In genomic region chr10:79392506-79393176, GRCh38 we compare ENCODE assay signal across 24 cellular contexts. TPM values are rescaled to one million over a fixed set of nuclear protein-coding genes. Genes with fewer than 3 reads are reported as not detected.
DNase-seq lines count a peak whose midpoint lies in the region; ATAC-seq and TF ChIP-seq lines count a peak whose summit lies in the region.
"Had no signal": no experiment of that assay in that cellular context is flagged by ENCODE, and none has a peak within 500 bp of the region (broad histone marks: within the 10 kb centered on the region; RNA-seq: fewer than 3 reads in every experiment).

No MANE protein-coding gene starts in this region.

- H3K27ac ChIP-seq in ascending aorta (no peak overlapping the region), esophagus muscularis mucosa (replicated peaks in 1 of 4) (peak overlapping the region; percentile 48 to 91 (median 64)), stomach (peak overlapping the region in 3 of 5 donors; percentile 24 to 73 (median 42))
- H3K27ac ChIP-seq: foreskin keratinocyte, GM23248, prostate gland, thoracic aorta had no signal

- H3K36me3 ChIP-seq in ascending aorta (peaks cover 32 to 37% of the 10 kb centered on the region in 2 donors), esophagus muscularis mucosa (peaks cover 0 to 51% (median 35%) of the 10 kb centered on the region in 4 donors), stomach (peaks cover 5 to 57% (median 45%) of the 10 kb centered on the region in 4 donors)
- H3K36me3 ChIP-seq: breast epithelium, prostate gland had no signal

- no peak for TF ChIP-seq EP300 in esophagus muscularis mucosa (IDR thresholded peaks at IDR 0.05)
- TF ChIP-seq EP300 in stomach (IDR thresholded peaks at IDR 0.05), result no peak

- WGBS in esophagus muscularis mucosa, result 77% methylated on average over 6 of the region's 6 CpGs
- WGBS in stomach, 5 donors, result 76 to 92% (median 85%) methylated on average over 6 of the region's 6 CpGs

- no peaks in the 10 kb centered on the region for H3K27me3 ChIP-seq in ascending aorta
- no peaks in the 10 kb centered on the region for H3K27me3 ChIP-seq in esophagus muscularis mucosa
- H3K27me3 ChIP-seq in stomach, result no peaks in the 10 kb centered on the region
- H3K27me3 ChIP-seq: breast epithelium had no signal

- H3K9me3 ChIP-seq in ascending aorta (no peaks in the 10 kb centered on the region), esophagus muscularis mucosa (no peaks in the 10 kb centered on the region), stomach (no peaks in the 10 kb centered on the region)
- H3K9me3 ChIP-seq: breast epithelium, prostate gland, thoracic aorta had no signal

- no peak for TF ChIP-seq CTCF in ascending aorta (IDR thresholded peaks at IDR 0.05)
- no peak for TF ChIP-seq CTCF in esophagus muscularis mucosa (IDR thresholded peaks at IDR 0.05)
- no peak for TF ChIP-seq CTCF in stomach (IDR thresholded peaks at IDR 0.05)

- H3K4me1 ChIP-seq in ascending aorta, result peaks cover 2 to 10% of the 10 kb centered on the region in 2 donors
- peaks cover 0 to 73% (median 50%) of the 10 kb centered on the region in 4 donors for H3K4me1 ChIP-seq in esophagus muscularis mucosa
- H3K4me1 ChIP-seq in stomach, result peaks cover 4 to 41% (median 18%) of the 10 kb centered on the region in 4 donors
- H3K4me1 ChIP-seq: breast epithelium, foreskin keratinocyte, prostate gland had no signal

- H3K4me3 ChIP-seq in ascending aorta (no peak overlapping the region), esophagus muscularis mucosa (no peak overlapping the region), stomach (no peak overlapping the region)
- H3K4me3 ChIP-seq: breast epithelium, GM23248, prostate gland, thoracic aorta had no signal

- intact Hi-C loops in ascending aorta (cut with DNase I) (no loop called here), esophagus muscularis mucosa (cut with DNase I) (no loop called here), stomach (cut with DNase I; ENCODE audit: low total_unique reads) (loop anchor here (5.0 kb wide), 1 partner anchor 65 kb away; no protein-coding TSS in a partner anchor)

- no peak for ATAC-seq in GM19467 (IDR thresholded peaks at IDR 0.05; ENCODE audit: unreplicated experiment)
- ATAC-seq: activated naive CD8-positive, alpha-beta T cell treated with anti-CD3 and anti-CD28 coated beads, Interleukin-2, amount 50 U/mL, for 24 hours; foreskin keratinocyte; HepG2; natural killer cell had no signal

- TF ChIP-seq POLR2A in esophagus muscularis mucosa (IDR thresholded peaks at IDR 0.05; ENCODE audit: low read depth) (no peak), stomach (IDR thresholded peaks at IDR 0.05) (no peak)

- DNase-seq in ascending aorta (ENCODE audit: low spot score in 2 of 2) (peak; percentile 5 to 52), esophagus muscularis mucosa (ENCODE audit: extremely low spot score) (no peak), mesenteric fat pad (ENCODE audit: low spot score) (peak; percentile 65), stomach (peak; percentile 15), NCI-H526 treated with DMSO at 0.1 percent for 48 hours (lab: John Stamatoyannopoulos, UW) (no peak), retina (no peak)
- DNase-seq in stimulated activated CD4-positive, alpha-beta T cell treated with anti-CD3 and anti-CD28 coated beads, Interleukin-2, amount 100 ng/mL, for 24 hours, result no peak
- DNase-seq: activated CD4-positive, alpha-beta T cell treated with anti-CD3 and anti-CD28 coated beads for 1 hour; activated naive CD8-positive, alpha-beta T cell treated with anti-CD3 and anti-CD28 coated beads, Interleukin-2, amount 50 U/mL, for 24 hours; CD4-positive, CD25-positive, alpha-beta regulatory T cell; foreskin keratinocyte; GF-D8; GM23248; natural killer cell; NCI-H1436; NCI-H526; SHP77 treated with DMSO at 0.1 percent for 48 hours; stimulated activated CD4-positive, alpha-beta T cell treated with anti-CD3 and anti-CD28 coated beads, Interleukin-12 subunit alpha, Interleukin-12 subunit beta, amount 100 ng/mL, for 4 hours; stimulated activated CD8-positive, alpha-beta memory T cell treated with anti-CD3 and anti-CD28 coated beads, Interleukin-4, amount 100 ng/mL, for 48 hours had no signal

RNA-seq across cellular contexts. Expression of gene PPIF, which starts 45.4 kb away (rescaled TPM):
- total RNA-seq in ascending aorta, result 172 TPM
- 10 to 100 TPM; 19.5 to 42.2 (median 24.4) TPM for total RNA-seq in esophagus muscularis mucosa
- 181 TPM for total RNA-seq in mesenteric fat pad
- 100 to 1,000 TPM in 1 of 5 donors, 10 to 100 TPM in 3, 1 to 10 TPM in 1; 6.4 to 149 (median 46.8) TPM for total RNA-seq in stomach
- polyA plus RNA-seq in stomach, result 100 to 1,000 TPM in 1 of 3 donors, 10 to 100 TPM in 2; 27.5 to 177 (median 54.7) TPM

RNA-seq across cellular contexts. Expression of gene ZCCHC24, which starts 52.8 kb away (rescaled TPM):
- 180 TPM for total RNA-seq in ascending aorta
- total RNA-seq in esophagus muscularis mucosa, result 100 to 1,000 TPM; 100 to 156 (median 120) TPM
- 90.8 TPM for total RNA-seq in mesenteric fat pad
- 10 to 100 TPM in 4 of 5 donors, 1 to 10 TPM in 1; 9.7 to 60.3 (median 28.0) TPM for total RNA-seq in stomach
- polyA plus RNA-seq in stomach, result 10 to 100 TPM; 13.3 to 53.0 (median 45.3) TPM

Comparison
In these comparisons a context has a peak if more than half of its experiments do, and no peak if none do; other contexts are left out.
1. DNase-seq: peak in ascending aorta (2 of 2), mesenteric fat pad (single experiment) and stomach (single experiment); none in esophagus muscularis mucosa (single experiment), stimulated activated CD4-positive, alpha-beta T cell treated with anti-CD3 and anti-CD28 coated beads, Interleukin-2, amount 100 ng/mL, for 24 hours (0 of 2), NCI-H526 treated with DMSO at 0.1 percent for 48 hours (single experiment) and retina (single experiment).
2. H3K27ac ChIP-seq: peak in esophagus muscularis mucosa (4 of 4) and stomach (3 of 5); none in ascending aorta (0 of 2).